ENCODE assay signal across 11 cellular contexts in genomic region chr2:202718614-202719013, GRCh38.
DNase-seq lines count a peak whose midpoint lies in the region; ATAC-seq and TF ChIP-seq lines count a peak whose summit lies in the region.
"Had no signal": no experiment of that assay in that cellular context is flagged by ENCODE, and none has a peak within 500 bp of the region (broad histone marks: within the 10 kb centered on the region; RNA-seq: fewer than 3 reads in every experiment).

No MANE protein-coding gene starts in this region.

- ATAC-seq in GM18858 (IDR thresholded peaks at IDR 0.05; ENCODE audit: unreplicated experiment), result no peak

- DNase-seq in AG08395 (ENCODE audit: low spot score) (peak; percentile 44), HFF-Myc (ENCODE audit: extremely low read depth, low read depth) (peak; percentile 25), adipocyte (ENCODE audit: low read depth) (peak; percentile 24), iPS-NIHi11 (ENCODE audit: low spot score) (peak; percentile 15), KG1 (lab: John Stamatoyannopoulos, UW) (no peak), GM10266 (ENCODE audit: extremely low spot score) (no peak), HT-29 (ENCODE audit: low spot score) (no peak)
- DNase-seq: COR-L47, right lobe of liver, T-helper 2 cell had no signal

- H3K4me3 ChIP-seq in HFF-Myc (replicated peaks; ENCODE audit: low read depth, low read length), result no peak overlapping the region
- H3K4me3 ChIP-seq in adipocyte (ENCODE audit: low read length), result no peak overlapping the region
- H3K4me3 ChIP-seq: right lobe of liver had no signal

- no peaks in the 10 kb centered on the region for H3K27me3 ChIP-seq in adipocyte (replicated peaks; ENCODE audit: control insufficient read depth, insufficient read depth, low read length)
- H3K27me3 ChIP-seq: right lobe of liver had no signal

- peaks cover 8% of the 10 kb centered on the region for H3K9me3 ChIP-seq in adipocyte (ENCODE audit: control insufficient read depth, low read length)

- H3K4me1 ChIP-seq in adipocyte (ENCODE audit: control insufficient read depth, insufficient read depth, low read length), result no peaks in the 10 kb centered on the region
- H3K4me1 ChIP-seq: right lobe of liver had no signal

- TF ChIP-seq CTCF in HFF-Myc (IDR thresholded peaks at IDR 0.05; ENCODE audit: low read depth, low read length, missing control alignments), result no peak
- no peak for TF ChIP-seq CTCF in GM10266 (IDR thresholded peaks at IDR 0.05; ENCODE audit: control insufficient read depth, insufficient read depth, low read depth, missing control alignments)

- no peak overlapping the region for H3K9ac ChIP-seq in adipocyte (ENCODE audit: low read length)

- no peaks in the 10 kb centered on the region for H3K36me3 ChIP-seq in adipocyte (ENCODE audit: control insufficient read depth, insufficient read depth, low read length, severe bottlenecking)
- H3K36me3 ChIP-seq: right lobe of liver had no signal

Comparison
In these comparisons a context has a peak if more than half of its experiments do, and no peak if none do; other contexts are left out.
1. DNase-seq: peak in AG08395 (single experiment), HFF-Myc (single experiment), adipocyte (single experiment) and iPS-NIHi11 (single experiment); none in KG1 (single experiment), GM10266 (single experiment) and HT-29 (single experiment).